In the genomic region with DNA sequence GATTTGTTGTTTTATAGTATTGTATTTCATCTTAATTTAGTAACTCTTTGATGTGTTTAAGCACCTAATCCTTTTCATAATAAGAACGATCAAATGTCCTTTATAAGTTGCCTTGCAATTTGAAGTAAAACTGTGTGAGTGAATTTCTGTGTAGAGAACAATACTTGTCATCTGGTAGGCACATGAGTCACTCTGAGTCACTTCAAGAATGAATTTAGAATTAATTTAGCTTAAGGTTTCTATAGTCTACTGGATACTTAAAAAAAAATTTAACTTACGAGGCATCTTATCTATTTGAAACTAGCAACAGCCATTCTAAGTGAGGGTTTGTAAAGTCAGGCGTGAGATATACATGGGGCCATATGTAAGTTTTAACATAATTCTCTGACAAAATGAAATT, we compare ENCODE assay signal across 10 cellular contexts.
A peak's percentile ranks its signal among the peaks of the same experiment; 100 is the strongest.
DNase-seq lines count a peak whose midpoint lies in the region; ATAC-seq and TF ChIP-seq lines count a peak whose summit lies in the region.
"Had no signal": no experiment of that assay in that cellular context is flagged by ENCODE, and none has a peak within 500 bp of the region (broad histone marks: within the 10 kb centered on the region; RNA-seq: fewer than 3 reads in every experiment).

No MANE protein-coding gene starts in this region.

- no peak for DNase-seq in stimulated activated naive CD8-positive, alpha-beta T cell treated with anti-CD3 and anti-CD28 coated beads, Interleukin-15, amount 100 ng/mL, for 72 hours
- DNase-seq in stimulated activated naive CD8-positive, alpha-beta T cell treated with anti-CD3 and anti-CD28 coated beads, Interleukin-15, Interleukin-2, amounts not matched to agents 100 U/mL and 50 U/mL, for 24 hours = no peak
- DNase-seq in astrocyte of the hippocampus (ENCODE audit: low read depth, low spot score) (peak; percentile 74), kidney glomerular epithelial cell (lab: John Stamatoyannopoulos, UW) (peak; percentile 47), NCI-H2171 treated with DMSO at 0.1 percent for 48 hours (lab: John Stamatoyannopoulos, UW) (no peak), mucosa of descending colon (no peak)
- DNase-seq: DMS153 had no signal

- H3K4me3 Mint-ChIP-seq in stimulated activated naive CD8-positive, alpha-beta T cell treated with anti-CD3 and anti-CD28 coated beads, Interleukin-15, amount 100 ng/mL, for 72 hours = no peak overlapping the region
- H3K4me3 Mint-ChIP-seq: activated naive CD8-positive, alpha-beta T cell had no signal

- no peak for TF ChIP-seq CTCF in mucosa of descending colon (IDR thresholded peaks at IDR 0.05)

- H3K4me3 ChIP-seq in mucosa of descending colon = no peak overlapping the region

- H3K9me3 Mint-ChIP-seq in stimulated activated naive CD8-positive, alpha-beta T cell treated with anti-CD3 and anti-CD28 coated beads, Interleukin-15, amount 100 ng/mL, for 72 hours = no peaks in the 10 kb centered on the region

- H3K36me3 ChIP-seq in mucosa of descending colon (ENCODE audit: low read depth) = no peaks in the 10 kb centered on the region

- no peaks in the 10 kb centered on the region for H3K9me3 ChIP-seq in mucosa of descending colon

- no peak overlapping the region for H3K27ac Mint-ChIP-seq in stimulated activated naive CD8-positive, alpha-beta T cell treated with anti-CD3 and anti-CD28 coated beads, Interleukin-15, amount 100 ng/mL, for 72 hours
- H3K27ac Mint-ChIP-seq: activated naive CD8-positive, alpha-beta T cell had no signal

- peak; percentile 68 for ATAC-seq in stimulated activated naive CD8-positive, alpha-beta T cell treated with anti-CD3 and anti-CD28 coated beads, Interleukin-15, amount 100 ng/mL, for 72 hours
- no peak for ATAC-seq in stimulated activated naive CD8-positive, alpha-beta T cell treated with anti-CD3 and anti-CD28 coated beads, Interleukin-15, Interleukin-2, amounts not matched to agents 100 U/mL and 50 U/mL, for 24 hours
- ATAC-seq in GM21390 (IDR thresholded peaks at IDR 0.05; ENCODE audit: unreplicated experiment) = no peak
- no peak for ATAC-seq in HG03457 (IDR thresholded peaks at IDR 0.05; ENCODE audit: unreplicated experiment)
- no peak for ATAC-seq in mucosa of descending colon

- H3K4me1 ChIP-seq in mucosa of descending colon (ENCODE audit: low read depth) = no peaks in the 10 kb centered on the region

- intact Hi-C loops in mucosa of descending colon (cut with DNase I, micrococcal nuclease) = no loop called here

- peaks cover 7% of the 10 kb centered on the region for H3K4me1 Mint-ChIP-seq in stimulated activated naive CD8-positive, alpha-beta T cell treated with anti-CD3 and anti-CD28 coated beads, Interleukin-15, amount 100 ng/mL, for 72 hours

- H3K27me3 Mint-ChIP-seq in stimulated activated naive CD8-positive, alpha-beta T cell treated with anti-CD3 and anti-CD28 coated beads, Interleukin-15, amount 100 ng/mL, for 72 hours = peaks cover 53% of the 10 kb centered on the region

Comparison
In these comparisons a context has a peak if more than half of its experiments do, and no peak if none do; other contexts are left out.
1. DNase-seq: peak in astrocyte of the hippocampus (single experiment) and kidney glomerular epithelial cell (single experiment); none in stimulated activated naive CD8-positive, alpha-beta T cell treated with anti-CD3 and anti-CD28 coated beads, Interleukin-15, amount 100 ng/mL, for 72 hours (0 of 2), stimulated activated naive CD8-positive, alpha-beta T cell treated with anti-CD3 and anti-CD28 coated beads, Interleukin-15, Interleukin-2, amounts not matched to agents 100 U/mL and 50 U/mL, for 24 hours (single experiment), NCI-H2171 treated with DMSO at 0.1 percent for 48 hours (single experiment) and mucosa of descending colon (0 of 3).